Comparison of ENCODE assay signal across 1 cellular context in genomic region chr14:101289230-101289690, GRCh38.
TF ChIP-seq lines count a peak whose summit lies in the region.

No MANE protein-coding gene starts in this region.

TF ChIP-seq in HepG2, 621 proteins besides CTCF, POLR2A, EP300 and RAD21 (continued from another document and continues in another):
- TF ChIP-seq RNF219 (CRISPR knock-in tag; IDR thresholded peaks at IDR 0.05) (no peak; the same call in 1 of the 2 replicates), KLF9 (CRISPR knock-in tag; IDR thresholded peaks at IDR 0.05; ENCODE audit: low read depth) (no peak), TGIF2 (CRISPR knock-in tag; IDR thresholded peaks at IDR 0.05) (peak; percentile 85), ZNF605 (CRISPR knock-in tag; IDR thresholded peaks at IDR 0.05) (0 out of 2 replicates have a peak, but pooled peaks have one; percentile 14), NCOA2 (CRISPR knock-in tag; IDR thresholded peaks at IDR 0.05) (peak; percentile 98), UBTF (CRISPR knock-in tag; IDR thresholded peaks at IDR 0.05) (no peak), HNRNPH1 (optimal IDR thresholded peaks at IDR 0.05; ENCODE audit: low read depth, low read length) (no peak), MTF2 (CRISPR knock-in tag; IDR thresholded peaks at IDR 0.05; ENCODE audit: borderline replicate concordance) (no peak), ONECUT2 (CRISPR knock-in tag; IDR thresholded peaks at IDR 0.05) (peak; percentile 56; the same call in 1 of the 2 replicates), ZXDC (CRISPR knock-in tag; IDR thresholded peaks at IDR 0.05) (0 out of 2 replicates have a peak, but pooled peaks have one; percentile 24), CSRNP2 (CRISPR knock-in tag; conservative IDR thresholded peaks at IDR 0.05; ENCODE audit: low read depth) (no peak), ZNF670 (CRISPR knock-in tag; IDR thresholded peaks at IDR 0.05; ENCODE audit: borderline replicate concordance) (peak; percentile 57; the same call in 1 of the 2 replicates), ZNF552 (CRISPR knock-in tag; IDR thresholded peaks at IDR 0.05; ENCODE audit: borderline replicate concordance) (0 out of 2 replicates have a peak, but pooled peaks have one; percentile 63), FLYWCH1 (CRISPR knock-in tag; IDR thresholded peaks at IDR 0.05) (no peak), ZNF24 (IDR thresholded peaks at IDR 0.05) (0 out of 2 replicates have a peak, but pooled peaks have one; percentile 21), ZNF615 (CRISPR knock-in tag; IDR thresholded peaks at IDR 0.05; ENCODE audit: borderline replicate concordance) (no peak), JUN (CRISPR knock-in tag; IDR thresholded peaks at IDR 0.05) (no peak), ZNF318 (CRISPR knock-in tag; IDR thresholded peaks at IDR 0.05) (peak; percentile 56; the same call in 1 of the 2 replicates), ZBTB43 (CRISPR knock-in tag; conservative IDR thresholded peaks at IDR 0.05) (peak; percentile 97), DPF2 (CRISPR knock-in tag; IDR thresholded peaks at IDR 0.05; ENCODE audit: borderline replicate concordance, low read depth) (peak; percentile 90), SMAD3 (CRISPR knock-in tag; IDR thresholded peaks at IDR 0.05) (peak; percentile 83; the same call in 1 of the 2 replicates), PAX8 (CRISPR knock-in tag; IDR thresholded peaks at IDR 0.05; ENCODE audit: borderline replicate concordance) (no peak), ZNF282 (IDR thresholded peaks at IDR 0.05; ENCODE audit: partially characterized antibody) (no peak), HNF1A (IDR thresholded peaks at IDR 0.05; ENCODE audit: low read depth) (peak; percentile 78), HNF1A (CRISPR knock-in tag; IDR thresholded peaks at IDR 0.05; ENCODE audit: borderline replicate concordance) (peak; percentile 84), ZFX (CRISPR knock-in tag; IDR thresholded peaks at IDR 0.05; ENCODE audit: low read depth) (peak; percentile 72), HOXD1 (CRISPR knock-in tag; IDR thresholded peaks at IDR 0.05) (peak; percentile 80), ZNF619 (CRISPR knock-in tag; IDR thresholded peaks at IDR 0.05) (no peak), YEATS2 (CRISPR knock-in tag; IDR thresholded peaks at IDR 0.05; ENCODE audit: borderline replicate concordance) (no peak; the same call in 1 of the 2 replicates), FOXK1 (CRISPR knock-in tag; IDR thresholded peaks at IDR 0.05; ENCODE audit: borderline replicate concordance, low read depth) (peak; percentile 97), KDM5B (CRISPR knock-in tag; IDR thresholded peaks at IDR 0.05; ENCODE audit: borderline replicate concordance) (no peak), PITX1 (CRISPR knock-in tag; IDR thresholded peaks at IDR 0.05) (peak; percentile 89), MLX (CRISPR knock-in tag; IDR thresholded peaks at IDR 0.05) (peak; percentile 88; the same call in 1 of the 2 replicates)
